ENCODE assay signal across 8 cellular contexts in genomic region chr16:57184890-57185445, GRCh38. TPM values are rescaled to one million over a fixed set of nuclear protein-coding genes. Genes with fewer than 3 reads are reported as not detected.
DNase-seq lines count a peak whose midpoint lies in the region; ATAC-seq and TF ChIP-seq lines count a peak whose summit lies in the region.

No MANE protein-coding gene starts in this region.

- POLR2A ChIA-PET in activated CD4-positive, alpha-beta T cell treated with anti-CD3 and anti-CD28 coated beads for 36 hours (lab: Charles Lee) = interaction anchor here (1.2 kb wide), 1 partner anchor 10 kb away, joined by 4 read pairs; no protein-coding TSS in a partner anchor

- no peaks in the 10 kb centered on the region for H3K9me3 Mint-ChIP-seq in activated CD4-positive, alpha-beta T cell treated with anti-CD3 and anti-CD28 coated beads for 36 hours (ENCODE audit: low read depth)
- no peaks in the 10 kb centered on the region for H3K9me3 Mint-ChIP-seq in activated naive CD8-positive, alpha-beta T cell (ENCODE audit: low read depth)

- H3K27me3 ChIP-seq in layer of hippocampus (ENCODE audit: control insufficient read depth, insufficient read depth, low read length) (no peaks in the 10 kb centered on the region), testis (no peaks in the 10 kb centered on the region)

- WGBS in testis, 2 donors = 15 to 16% methylated on average over 9 to 15 of the region's 15 CpGs

- H3K4me3 Mint-ChIP-seq in activated CD4-positive, alpha-beta T cell treated with anti-CD3 and anti-CD28 coated beads for 36 hours = peak overlapping the region; percentile 100
- H3K4me3 Mint-ChIP-seq in activated naive CD8-positive, alpha-beta T cell = peak overlapping the region; percentile 100

- ATAC-seq in activated CD4-positive, alpha-beta T cell treated with anti-CD3 and anti-CD28 coated beads for 36 hours = no peak
- no peak for ATAC-seq in HG03439 (IDR thresholded peaks at IDR 0.05; ENCODE audit: unreplicated experiment)
- no peak for ATAC-seq in GM18511 (IDR thresholded peaks at IDR 0.05; ENCODE audit: unreplicated experiment)

- peaks cover 32% of the 10 kb centered on the region for H3K4me1 Mint-ChIP-seq in activated CD4-positive, alpha-beta T cell treated with anti-CD3 and anti-CD28 coated beads for 36 hours
- peaks cover 51% of the 10 kb centered on the region for H3K4me1 Mint-ChIP-seq in activated naive CD8-positive, alpha-beta T cell (ENCODE audit: low read depth)

- H3K9me3 ChIP-seq in testis = no peaks in the 10 kb centered on the region

- CTCF ChIA-PET in activated CD4-positive, alpha-beta T cell treated with anti-CD3 and anti-CD28 coated beads for 36 hours (lab: Charles Lee) = interaction anchor here (0.7 to 2.6 kb wide), 5 partner anchors 10 to 221 kb away, joined by 3 to 12 read pairs (median 4); no protein-coding TSS in a partner anchor

- peaks cover 15% of the 10 kb centered on the region for H3K4me1 ChIP-seq in testis

- H3K36me3 Mint-ChIP-seq in activated CD4-positive, alpha-beta T cell treated with anti-CD3 and anti-CD28 coated beads for 36 hours (ENCODE audit: low read depth) = peaks cover 10% of the 10 kb centered on the region
- H3K36me3 Mint-ChIP-seq in activated naive CD8-positive, alpha-beta T cell = no peaks in the 10 kb centered on the region

- peak overlapping the region; percentile 74 to 97 for H3K4me3 ChIP-seq in testis

- H3K27ac ChIP-seq in layer of hippocampus (ENCODE audit: low read depth, low read length) (peak overlapping the region; percentile 95), testis (peak overlapping the region; percentile 88 to 93)

- TF ChIP-seq POLR2A in testis (IDR thresholded peaks at IDR 0.05) = no peak

- H3K36me3 ChIP-seq in testis (ENCODE audit: low read depth, missing control alignments) = no peaks in the 10 kb centered on the region

- DNase-seq in activated CD4-positive, alpha-beta T cell treated with anti-CD3 and anti-CD28 coated beads for 36 hours = no peak
- no peak for DNase-seq in activated CD4-positive, alpha-beta T cell treated with anti-CD3 and anti-CD28 coated beads for 48 hours
- DNase-seq in testis (no peak), dedifferentiated amniotic fluid mesenchymal stem cell (ENCODE audit: extremely low spot score) (no peak)

- no peaks in the 10 kb centered on the region for H3K27me3 Mint-ChIP-seq in activated CD4-positive, alpha-beta T cell treated with anti-CD3 and anti-CD28 coated beads for 36 hours
- no peaks in the 10 kb centered on the region for H3K27me3 Mint-ChIP-seq in activated naive CD8-positive, alpha-beta T cell

- intact Hi-C loops in activated CD4-positive, alpha-beta T cell treated with anti-CD3 and anti-CD28 coated beads for 36 hours (cut with DNase I, micrococcal nuclease) = loop anchor here (5.0 to 10.0 kb wide), 5 partner anchors 100 to 1012 kb away; partner anchors contain the start of genes CSNK2A2 (in 1 of the 2) and PLLP (in 1 of the 2)
- intact Hi-C loops in testis (cut with DNase I; ENCODE audit: low total_unique reads) = no loop called here

- H3K27ac Mint-ChIP-seq in activated CD4-positive, alpha-beta T cell treated with anti-CD3 and anti-CD28 coated beads for 36 hours = peak overlapping the region; percentile 97
- H3K27ac Mint-ChIP-seq in activated naive CD8-positive, alpha-beta T cell = peak overlapping the region; percentile 95

- TF ChIP-seq CTCF in testis (IDR thresholded peaks at IDR 0.05) = no peak

RNA-seq across cellular contexts. Expression of gene PSME3IP1, which starts 0.9 kb away (rescaled TPM):
- 100 to 1,000 TPM; 111 to 156 TPM for total RNA-seq in activated CD4-positive, alpha-beta T cell treated with anti-CD3 and anti-CD28 coated beads for 36 hours
- total RNA-seq in testis = 100 to 1,000 TPM in 1 of 2 donors, 10 to 100 TPM in 1; 96.4 to 122 TPM
- 224 TPM for polyA plus RNA-seq in testis (ENCODE audit: insufficient read depth, low read depth, low replicate concordance)

RNA-seq across cellular contexts. Expression of gene RSPRY1, which starts 1.2 kb away (rescaled TPM):
- total RNA-seq in activated CD4-positive, alpha-beta T cell treated with anti-CD3 and anti-CD28 coated beads for 36 hours = 10 to 100 TPM; 24.6 to 30.2 TPM
- 10 to 100 TPM; 73.3 to 81.2 TPM for total RNA-seq in testis
- 53.0 TPM for polyA plus RNA-seq in testis (ENCODE audit: insufficient read depth, low read depth, low replicate concordance)
